In the genomic region with DNA sequence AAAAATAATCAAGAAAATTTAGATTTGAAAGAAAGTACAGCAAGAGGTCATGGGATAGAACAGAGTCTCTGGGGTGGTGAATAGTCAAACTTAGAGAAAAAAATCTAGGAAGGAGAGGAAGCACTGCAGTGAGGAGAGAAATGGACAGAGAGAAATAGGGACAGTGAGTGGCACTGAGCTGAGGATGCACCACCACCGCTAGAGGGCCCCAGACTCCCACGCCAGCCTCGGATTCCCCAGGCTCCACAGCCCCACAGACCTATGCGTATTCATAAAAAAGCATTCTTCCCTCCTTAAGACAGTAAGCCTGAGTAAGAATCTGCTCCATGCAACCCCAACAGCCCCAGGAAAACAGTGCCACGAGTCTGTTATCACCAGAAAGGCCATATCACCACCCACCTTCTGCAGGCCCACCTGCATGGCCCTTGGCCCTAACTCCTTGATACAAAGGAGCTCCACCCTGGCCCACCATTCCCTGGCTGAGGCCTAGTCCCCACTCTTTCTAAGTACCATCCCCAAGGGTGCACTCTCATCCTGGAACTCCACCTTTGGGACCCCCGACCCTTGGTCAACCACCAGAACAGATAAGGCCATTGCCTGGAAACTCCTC, we compare ENCODE assay signal across 8 cellular contexts.
DNase-seq lines count a peak whose midpoint lies in the region; ATAC-seq and TF ChIP-seq lines count a peak whose summit lies in the region.

No MANE protein-coding gene starts in this region.

- peak overlapping the region; percentile 18; the same call in 1 of the 2 replicates for H3K9ac ChIP-seq in BLaER1
- no peak overlapping the region for H3K9ac ChIP-seq in OCI-LY3 (ENCODE audit: low read length)

- H3K4me1 ChIP-seq in BLaER1 (peaks cover 52% of the 10 kb centered on the region), OCI-LY3 (ENCODE audit: low read length) (peaks cover 30% of the 10 kb centered on the region)

- no peaks in the 10 kb centered on the region for H3K9me3 Mint-ChIP-seq in natural killer cell treated with Interleukin-12 subunit alpha and Interleukin-12 subunit beta and Interleukin-15 and Interleukin-18, amount 100 ng/mL, for 72 hours
- H3K9me3 Mint-ChIP-seq in stimulated activated naive B cell treated with anti-CD40 and anti-IgM and Interleukin-4, amounts not matched to agents 10 μg/mL and 1 μg/mL and 100 μg/mL, for 72 hours = peaks cover 0 to 1% of the 10 kb centered on the region in 2 donors

- H3K4me1 Mint-ChIP-seq in natural killer cell treated with Interleukin-12 subunit alpha and Interleukin-12 subunit beta and Interleukin-15 and Interleukin-18, amount 100 ng/mL, for 72 hours (ENCODE audit: low read depth in 2 of 2) = peaks cover 20 to 45% of the 10 kb centered on the region in 2 donors
- peaks cover 69 to 91% of the 10 kb centered on the region in 2 donors for H3K4me1 Mint-ChIP-seq in stimulated activated naive B cell treated with anti-CD40 and anti-IgM and Interleukin-4, amounts not matched to agents 10 μg/mL and 1 μg/mL and 100 μg/mL, for 72 hours

- H3K27ac ChIP-seq in BLaER1 = peak overlapping the region; percentile 29; the same call in 1 of the 2 replicates
- no peak overlapping the region for H3K27ac ChIP-seq in OCI-LY3 (ENCODE audit: low read length)

- H3K79me2 ChIP-seq in OCI-LY3 (ENCODE audit: low read length) = no peaks in the 10 kb centered on the region

- peak; percentile 64 for DNase-seq in activated T-cell treated with anti-CD3 and anti-CD28 coated beads for 48 hours (ENCODE audit: low read depth)
- peak; percentile 73 for DNase-seq in natural killer cell treated with Interleukin-12 subunit alpha and Interleukin-12 subunit beta and Interleukin-15 and Interleukin-18, amount 100 ng/mL, for 72 hours (ENCODE audit: low spot score)
- DNase-seq in stimulated activated naive B cell treated with anti-CD40 and anti-IgM and Interleukin-4, amounts not matched to agents 10 μg/mL and 1 μg/mL and 100 μg/mL, for 72 hours = peak; percentile 60

- no peak overlapping the region for H3K4me3 Mint-ChIP-seq in natural killer cell treated with Interleukin-12 subunit alpha and Interleukin-12 subunit beta and Interleukin-15 and Interleukin-18, amount 100 ng/mL, for 72 hours
- peak overlapping the region; percentile 21 to 30 for H3K4me3 Mint-ChIP-seq in stimulated activated naive B cell treated with anti-CD40 and anti-IgM and Interleukin-4, amounts not matched to agents 10 μg/mL and 1 μg/mL and 100 μg/mL, for 72 hours

- no peaks in the 10 kb centered on the region for H3K27me3 Mint-ChIP-seq in natural killer cell treated with Interleukin-12 subunit alpha and Interleukin-12 subunit beta and Interleukin-15 and Interleukin-18, amount 100 ng/mL, for 72 hours
- H3K27me3 Mint-ChIP-seq in stimulated activated naive B cell treated with anti-CD40 and anti-IgM and Interleukin-4, amounts not matched to agents 10 μg/mL and 1 μg/mL and 100 μg/mL, for 72 hours = no peaks in the 10 kb centered on the region

- H4K20me1 ChIP-seq in BLaER1 (no peaks in the 10 kb centered on the region), OCI-LY3 (ENCODE audit: insufficient read depth, low read length) (no peaks in the 10 kb centered on the region)

- H3K27ac Mint-ChIP-seq in natural killer cell treated with Interleukin-12 subunit alpha and Interleukin-12 subunit beta and Interleukin-15 and Interleukin-18, amount 100 ng/mL, for 72 hours = peak overlapping the region in 1 of 2 donors; percentile 83
- H3K27ac Mint-ChIP-seq in stimulated activated naive B cell treated with anti-CD40 and anti-IgM and Interleukin-4, amounts not matched to agents 10 μg/mL and 1 μg/mL and 100 μg/mL, for 72 hours = peak overlapping the region; percentile 86

- H3K27me3 ChIP-seq in BLaER1 = no peaks in the 10 kb centered on the region
- H3K27me3 ChIP-seq in OCI-LY3 (ENCODE audit: low read depth, low read length) = no peaks in the 10 kb centered on the region

- peak; percentile 73 for TF ChIP-seq CTCF in OCI-LY3 (IDR thresholded peaks at IDR 0.05; ENCODE audit: low read depth, low read length)

- ATAC-seq in GM18873 (IDR thresholded peaks at IDR 0.05; ENCODE audit: low FRiP score, unreplicated experiment) (peak; percentile 31), HG03175 (IDR thresholded peaks at IDR 0.05; ENCODE audit: unreplicated experiment) (peak; percentile 51), esophagus mucosa (peak; percentile 88)
- peak; percentile 92 to 93 for ATAC-seq in natural killer cell treated with Interleukin-12 subunit alpha and Interleukin-12 subunit beta and Interleukin-15 and Interleukin-18, amount 100 ng/mL, for 72 hours
- ATAC-seq in stimulated activated naive B cell treated with anti-CD40 and anti-IgM and Interleukin-4, amounts not matched to agents 10 μg/mL and 1 μg/mL and 100 μg/mL, for 72 hours (replicated peaks) = peak; percentile 63 to 66

- H3K9me3 ChIP-seq in BLaER1 (no peaks in the 10 kb centered on the region), OCI-LY3 (ENCODE audit: insufficient read depth, low read length) (no peaks in the 10 kb centered on the region)

- no peaks in the 10 kb centered on the region for H3K36me3 Mint-ChIP-seq in natural killer cell treated with Interleukin-12 subunit alpha and Interleukin-12 subunit beta and Interleukin-15 and Interleukin-18, amount 100 ng/mL, for 72 hours
- H3K36me3 Mint-ChIP-seq in stimulated activated naive B cell treated with anti-CD40 and anti-IgM and Interleukin-4, amounts not matched to agents 10 μg/mL and 1 μg/mL and 100 μg/mL, for 72 hours = peaks cover 19 to 21% of the 10 kb centered on the region in 2 donors

- no peak overlapping the region for H3K4me3 ChIP-seq in BLaER1
- H3K4me3 ChIP-seq in OCI-LY3 (ENCODE audit: low read length) = no peak overlapping the region

- H3K36me3 ChIP-seq in BLaER1 (0 out of 2 replicates have a peak, but pooled peaks cover 5% of the 10 kb centered on the region), OCI-LY3 (replicated peaks; ENCODE audit: low read depth, low read length) (no peaks in the 10 kb centered on the region)

- H3K4me2 ChIP-seq in BLaER1 = peak overlapping the region; percentile 44; the same call in 1 of the 2 replicates
- H3K4me2 ChIP-seq in OCI-LY3 (ENCODE audit: low read length) = no peak overlapping the region

- no peak overlapping the region for H2AFZ ChIP-seq in OCI-LY3 (ENCODE audit: low read depth, low read length)

Comparison
In these comparisons a context has a peak if more than half of its experiments do, and no peak if none do; other contexts are left out.
1. ATAC-seq: peak in every context shown above with its lines; median percentile 92 in natural killer cell treated with Interleukin-12 subunit alpha and Interleukin-12 subunit beta and Interleukin-15 and Interleukin-18, amount 100 ng/mL, for 72 hours; 88 in esophagus mucosa; 64 in stimulated activated naive B cell treated with anti-CD40 and anti-IgM and Interleukin-4, amounts not matched to agents 10 μg/mL and 1 μg/mL and 100 μg/mL, for 72 hours; 51 in HG03175; 31 in GM18873.